ENCODE assay signal across 1 cellular context in genomic region chr4:39406763-39407583, GRCh38.
TF ChIP-seq lines count a peak whose summit lies in the region.

KLB (plus strand) TSS chr4:39406930; CDS start chr4:39406950, 20 bp downstream.

TF ChIP-seq in HepG2, 621 proteins besides CTCF, POLR2A, EP300 and RAD21 (continued from another document and continues in another):
- TF ChIP-seq, protein P1, sequence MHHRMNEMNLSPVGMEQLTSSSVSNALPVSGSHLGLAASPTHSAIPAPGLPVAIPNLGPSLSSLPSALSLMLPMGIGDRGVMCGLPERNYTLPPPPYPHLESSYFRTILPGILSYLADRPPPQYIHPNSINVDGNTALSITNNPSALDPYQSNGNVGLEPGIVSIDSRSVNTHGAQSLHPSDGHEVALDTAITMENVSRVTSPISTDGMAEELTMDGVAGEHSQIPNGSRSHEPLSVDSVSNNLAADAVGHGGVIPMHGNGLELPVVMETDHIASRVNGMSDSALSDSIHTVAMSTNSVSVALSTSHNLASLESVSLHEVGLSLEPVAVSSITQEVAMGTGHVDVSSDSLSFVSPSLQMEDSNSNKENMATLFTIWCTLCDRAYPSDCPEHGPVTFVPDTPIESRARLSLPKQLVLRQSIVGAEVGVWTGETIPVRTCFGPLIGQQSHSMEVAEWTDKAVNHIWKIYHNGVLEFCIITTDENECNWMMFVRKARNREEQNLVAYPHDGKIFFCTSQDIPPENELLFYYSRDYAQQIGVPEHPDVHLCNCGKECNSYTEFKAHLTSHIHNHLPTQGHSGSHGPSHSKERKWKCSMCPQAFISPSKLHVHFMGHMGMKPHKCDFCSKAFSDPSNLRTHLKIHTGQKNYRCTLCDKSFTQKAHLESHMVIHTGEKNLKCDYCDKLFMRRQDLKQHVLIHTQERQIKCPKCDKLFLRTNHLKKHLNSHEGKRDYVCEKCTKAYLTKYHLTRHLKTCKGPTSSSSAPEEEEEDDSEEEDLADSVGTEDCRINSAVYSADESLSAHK (CRISPR knock-in tag; IDR thresholded peaks at IDR 0.05; ENCODE audit: borderline replicate concordance): no peak
- TF ChIP-seq TBP (CRISPR knock-in tag; IDR thresholded peaks at IDR 0.05): no peak
- TF ChIP-seq TCF7 (IDR thresholded peaks at IDR 0.05; ENCODE audit: low read depth): no peak
- TF ChIP-seq, protein P2, sequence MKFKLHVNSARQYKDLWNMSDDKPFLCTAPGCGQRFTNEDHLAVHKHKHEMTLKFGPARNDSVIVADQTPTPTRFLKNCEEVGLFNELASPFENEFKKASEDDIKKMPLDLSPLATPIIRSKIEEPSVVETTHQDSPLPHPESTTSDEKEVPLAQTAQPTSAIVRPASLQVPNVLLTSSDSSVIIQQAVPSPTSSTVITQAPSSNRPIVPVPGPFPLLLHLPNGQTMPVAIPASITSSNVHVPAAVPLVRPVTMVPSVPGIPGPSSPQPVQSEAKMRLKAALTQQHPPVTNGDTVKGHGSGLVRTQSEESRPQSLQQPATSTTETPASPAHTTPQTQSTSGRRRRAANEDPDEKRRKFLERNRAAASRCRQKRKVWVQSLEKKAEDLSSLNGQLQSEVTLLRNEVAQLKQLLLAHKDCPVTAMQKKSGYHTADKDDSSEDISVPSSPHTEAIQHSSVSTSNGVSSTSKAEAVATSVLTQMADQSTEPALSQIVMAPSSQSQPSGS (CRISPR knock-in tag; IDR thresholded peaks at IDR 0.05): peak; percentile 82
- no peak for TF ChIP-seq CHD2 (IDR thresholded peaks at IDR 0.05; ENCODE audit: low read depth, low read length)
- peak; percentile 66; the same call in 1 of the 2 replicates for TF ChIP-seq MIER3 (CRISPR knock-in tag; IDR thresholded peaks at IDR 0.05; ENCODE audit: borderline replicate concordance)
- TF ChIP-seq RFXAP (CRISPR knock-in tag; IDR thresholded peaks at IDR 0.05; ENCODE audit: borderline replicate concordance): no peak
- no peak for TF ChIP-seq THYN1 (CRISPR knock-in tag; IDR thresholded peaks at IDR 0.05; ENCODE audit: borderline replicate concordance, low read depth)
- no peak for TF ChIP-seq HNRNPL (IDR thresholded peaks at IDR 0.05; ENCODE audit: low read depth, low read length)
- TF ChIP-seq POGK (CRISPR knock-in tag; conservative IDR thresholded peaks at IDR 0.05): no peak
- TF ChIP-seq, protein P3, sequence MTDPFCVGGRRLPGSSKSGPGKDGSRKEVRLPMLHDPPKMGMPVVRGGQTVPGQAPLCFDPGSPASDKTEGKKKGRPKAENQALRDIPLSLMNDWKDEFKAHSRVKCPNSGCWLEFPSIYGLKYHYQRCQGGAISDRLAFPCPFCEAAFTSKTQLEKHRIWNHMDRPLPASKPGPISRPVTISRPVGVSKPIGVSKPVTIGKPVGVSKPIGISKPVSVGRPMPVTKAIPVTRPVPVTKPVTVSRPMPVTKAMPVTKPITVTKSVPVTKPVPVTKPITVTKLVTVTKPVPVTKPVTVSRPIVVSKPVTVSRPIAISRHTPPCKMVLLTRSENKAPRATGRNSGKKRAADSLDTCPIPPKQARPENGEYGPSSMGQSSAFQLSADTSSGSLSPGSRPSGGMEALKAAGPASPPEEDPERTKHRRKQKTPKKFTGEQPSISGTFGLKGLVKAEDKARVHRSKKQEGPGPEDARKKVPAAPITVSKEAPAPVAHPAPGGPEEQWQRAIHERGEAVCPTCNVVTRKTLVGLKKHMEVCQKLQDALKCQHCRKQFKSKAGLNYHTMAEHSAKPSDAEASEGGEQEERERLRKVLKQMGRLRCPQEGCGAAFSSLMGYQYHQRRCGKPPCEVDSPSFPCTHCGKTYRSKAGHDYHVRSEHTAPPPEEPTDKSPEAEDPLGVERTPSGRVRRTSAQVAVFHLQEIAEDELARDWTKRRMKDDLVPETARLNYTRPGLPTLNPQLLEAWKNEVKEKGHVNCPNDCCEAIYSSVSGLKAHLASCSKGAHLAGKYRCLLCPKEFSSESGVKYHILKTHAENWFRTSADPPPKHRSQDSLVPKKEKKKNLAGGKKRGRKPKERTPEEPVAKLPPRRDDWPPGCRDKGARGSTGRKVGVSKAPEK (CRISPR knock-in tag; IDR thresholded peaks at IDR 0.05; ENCODE audit: borderline replicate concordance): no peak
- peak; percentile 43; the same call in 1 of the 2 replicates for TF ChIP-seq YEATS2 (CRISPR knock-in tag; IDR thresholded peaks at IDR 0.05; ENCODE audit: borderline replicate concordance)
- TF ChIP-seq, protein P4, sequence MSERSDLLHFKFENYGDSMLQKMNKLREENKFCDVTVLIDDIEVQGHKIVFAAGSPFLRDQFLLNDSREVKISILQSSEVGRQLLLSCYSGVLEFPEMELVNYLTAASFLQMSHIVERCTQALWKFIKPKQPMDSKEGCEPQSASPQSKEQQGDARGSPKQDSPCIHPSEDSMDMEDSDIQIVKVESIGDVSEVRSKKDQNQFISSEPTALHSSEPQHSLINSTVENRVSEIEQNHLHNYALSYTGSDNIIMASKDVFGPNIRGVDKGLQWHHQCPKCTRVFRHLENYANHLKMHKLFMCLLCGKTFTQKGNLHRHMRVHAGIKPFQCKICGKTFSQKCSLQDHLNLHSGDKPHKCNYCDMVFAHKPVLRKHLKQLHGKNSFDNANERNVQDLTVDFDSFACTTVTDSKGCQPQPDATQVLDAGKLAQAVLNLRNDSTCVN (CRISPR knock-in tag; IDR thresholded peaks at IDR 0.05; ENCODE audit: borderline replicate concordance): peak; percentile 50; the same call in 1 of the 2 replicates
- TF ChIP-seq, protein P5, sequence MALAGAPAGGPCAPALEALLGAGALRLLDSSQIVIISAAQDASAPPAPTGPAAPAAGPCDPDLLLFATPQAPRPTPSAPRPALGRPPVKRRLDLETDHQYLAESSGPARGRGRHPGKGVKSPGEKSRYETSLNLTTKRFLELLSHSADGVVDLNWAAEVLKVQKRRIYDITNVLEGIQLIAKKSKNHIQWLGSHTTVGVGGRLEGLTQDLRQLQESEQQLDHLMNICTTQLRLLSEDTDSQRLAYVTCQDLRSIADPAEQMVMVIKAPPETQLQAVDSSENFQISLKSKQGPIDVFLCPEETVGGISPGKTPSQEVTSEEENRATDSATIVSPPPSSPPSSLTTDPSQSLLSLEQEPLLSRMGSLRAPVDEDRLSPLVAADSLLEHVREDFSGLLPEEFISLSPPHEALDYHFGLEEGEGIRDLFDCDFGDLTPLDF (CRISPR knock-in tag; IDR thresholded peaks at IDR 0.05): peak; percentile 54; the same call in 1 of the 2 replicates
- 0 out of 2 replicates have a peak, but pooled peaks have one; percentile 40 for TF ChIP-seq KDM3A (CRISPR knock-in tag; IDR thresholded peaks at IDR 0.05; ENCODE audit: low read depth)
- TF ChIP-seq, protein P6, sequence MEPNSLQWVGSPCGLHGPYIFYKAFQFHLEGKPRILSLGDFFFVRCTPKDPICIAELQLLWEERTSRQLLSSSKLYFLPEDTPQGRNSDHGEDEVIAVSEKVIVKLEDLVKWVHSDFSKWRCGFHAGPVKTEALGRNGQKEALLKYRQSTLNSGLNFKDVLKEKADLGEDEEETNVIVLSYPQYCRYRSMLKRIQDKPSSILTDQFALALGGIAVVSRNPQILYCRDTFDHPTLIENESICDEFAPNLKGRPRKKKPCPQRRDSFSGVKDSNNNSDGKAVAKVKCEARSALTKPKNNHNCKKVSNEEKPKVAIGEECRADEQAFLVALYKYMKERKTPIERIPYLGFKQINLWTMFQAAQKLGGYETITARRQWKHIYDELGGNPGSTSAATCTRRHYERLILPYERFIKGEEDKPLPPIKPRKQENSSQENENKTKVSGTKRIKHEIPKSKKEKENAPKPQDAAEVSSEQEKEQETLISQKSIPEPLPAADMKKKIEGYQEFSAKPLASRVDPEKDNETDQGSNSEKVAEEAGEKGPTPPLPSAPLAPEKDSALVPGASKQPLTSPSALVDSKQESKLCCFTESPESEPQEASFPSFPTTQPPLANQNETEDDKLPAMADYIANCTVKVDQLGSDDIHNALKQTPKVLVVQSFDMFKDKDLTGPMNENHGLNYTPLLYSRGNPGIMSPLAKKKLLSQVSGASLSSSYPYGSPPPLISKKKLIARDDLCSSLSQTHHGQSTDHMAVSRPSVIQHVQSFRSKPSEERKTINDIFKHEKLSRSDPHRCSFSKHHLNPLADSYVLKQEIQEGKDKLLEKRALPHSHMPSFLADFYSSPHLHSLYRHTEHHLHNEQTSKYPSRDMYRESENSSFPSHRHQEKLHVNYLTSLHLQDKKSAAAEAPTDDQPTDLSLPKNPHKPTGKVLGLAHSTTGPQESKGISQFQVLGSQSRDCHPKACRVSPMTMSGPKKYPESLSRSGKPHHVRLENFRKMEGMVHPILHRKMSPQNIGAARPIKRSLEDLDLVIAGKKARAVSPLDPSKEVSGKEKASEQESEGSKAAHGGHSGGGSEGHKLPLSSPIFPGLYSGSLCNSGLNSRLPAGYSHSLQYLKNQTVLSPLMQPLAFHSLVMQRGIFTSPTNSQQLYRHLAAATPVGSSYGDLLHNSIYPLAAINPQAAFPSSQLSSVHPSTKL (CRISPR knock-in tag; IDR thresholded peaks at IDR 0.05): peak; percentile 84
- TF ChIP-seq ZNF12 (CRISPR knock-in tag; IDR thresholded peaks at IDR 0.05): peak; percentile 58; the same call in 1 of the 2 replicates
- TF ChIP-seq, protein P7, sequence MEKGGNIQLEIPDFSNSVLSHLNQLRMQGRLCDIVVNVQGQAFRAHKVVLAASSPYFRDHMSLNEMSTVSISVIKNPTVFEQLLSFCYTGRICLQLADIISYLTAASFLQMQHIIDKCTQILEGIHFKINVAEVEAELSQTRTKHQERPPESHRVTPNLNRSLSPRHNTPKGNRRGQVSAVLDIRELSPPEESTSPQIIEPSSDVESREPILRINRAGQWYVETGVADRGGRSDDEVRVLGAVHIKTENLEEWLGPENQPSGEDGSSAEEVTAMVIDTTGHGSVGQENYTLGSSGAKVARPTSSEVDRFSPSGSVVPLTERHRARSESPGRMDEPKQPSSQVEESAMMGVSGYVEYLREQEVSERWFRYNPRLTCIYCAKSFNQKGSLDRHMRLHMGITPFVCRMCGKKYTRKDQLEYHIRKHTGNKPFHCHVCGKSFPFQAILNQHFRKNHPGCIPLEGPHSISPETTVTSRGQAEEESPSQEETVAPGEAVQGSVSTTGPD (CRISPR knock-in tag; IDR thresholded peaks at IDR 0.05): no peak
- TF ChIP-seq CEBPG (CRISPR knock-in tag; IDR thresholded peaks at IDR 0.05): peak; percentile 85
- no peak for TF ChIP-seq ZSCAN25 (CRISPR knock-in tag; IDR thresholded peaks at IDR 0.05)
- TF ChIP-seq ZSCAN31 (CRISPR knock-in tag; IDR thresholded peaks at IDR 0.05; ENCODE audit: low read depth): no peak
- no peak for TF ChIP-seq ARNTL (CRISPR knock-in tag; IDR thresholded peaks at IDR 0.05)
- TF ChIP-seq ZNF234 (CRISPR knock-in tag; conservative IDR thresholded peaks at IDR 0.05): no peak
- TF ChIP-seq SMYD3 (CRISPR knock-in tag; IDR thresholded peaks at IDR 0.05): peak; percentile 89; the same call in 1 of the 2 replicates
- no peak for TF ChIP-seq DMAP1 (CRISPR knock-in tag; IDR thresholded peaks at IDR 0.05)
- no peak for TF ChIP-seq GPN1 (CRISPR knock-in tag; IDR thresholded peaks at IDR 0.05; ENCODE audit: borderline replicate concordance)
- peak; percentile 93 for TF ChIP-seq KMT2A (CRISPR knock-in tag; IDR thresholded peaks at IDR 0.05)
- TF ChIP-seq KLF12 (CRISPR knock-in tag; IDR thresholded peaks at IDR 0.05; ENCODE audit: borderline replicate concordance): no peak
- TF ChIP-seq ZBTB3 (CRISPR knock-in tag; IDR thresholded peaks at IDR 0.05; ENCODE audit: borderline replicate concordance, low read depth): no peak
- no peak for TF ChIP-seq KAT2B (IDR thresholded peaks at IDR 0.05; ENCODE audit: borderline replicate concordance, low read depth, low read length)
- no peak for TF ChIP-seq SIN3B (IDR thresholded peaks at IDR 0.05; ENCODE audit: low read length)
- TF ChIP-seq JUN (CRISPR knock-in tag; IDR thresholded peaks at IDR 0.05): no peak
- TF ChIP-seq ZFP41 (CRISPR knock-in tag; IDR thresholded peaks at IDR 0.05; ENCODE audit: borderline replicate concordance): no peak
- peak; percentile 21 for TF ChIP-seq SMC3 (IDR thresholded peaks at IDR 0.05; ENCODE audit: low read length)
- TF ChIP-seq, protein P8, sequence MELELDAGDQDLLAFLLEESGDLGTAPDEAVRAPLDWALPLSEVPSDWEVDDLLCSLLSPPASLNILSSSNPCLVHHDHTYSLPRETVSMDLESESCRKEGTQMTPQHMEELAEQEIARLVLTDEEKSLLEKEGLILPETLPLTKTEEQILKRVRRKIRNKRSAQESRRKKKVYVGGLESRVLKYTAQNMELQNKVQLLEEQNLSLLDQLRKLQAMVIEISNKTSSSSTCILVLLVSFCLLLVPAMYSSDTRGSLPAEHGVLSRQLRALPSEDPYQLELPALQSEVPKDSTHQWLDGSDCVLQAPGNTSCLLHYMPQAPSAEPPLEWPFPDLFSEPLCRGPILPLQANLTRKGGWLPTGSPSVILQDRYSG (CRISPR knock-in tag; IDR thresholded peaks at IDR 0.05): no peak
- TF ChIP-seq EEA1 (CRISPR knock-in tag; IDR thresholded peaks at IDR 0.05; ENCODE audit: borderline replicate concordance): no peak
- TF ChIP-seq ZNF619 (CRISPR knock-in tag; IDR thresholded peaks at IDR 0.05): no peak
- no peak for TF ChIP-seq RFX1 (IDR thresholded peaks at IDR 0.05)
- TF ChIP-seq SMARCE1 (IDR thresholded peaks at IDR 0.05; ENCODE audit: borderline replicate concordance): no peak
- TF ChIP-seq, protein P9, sequence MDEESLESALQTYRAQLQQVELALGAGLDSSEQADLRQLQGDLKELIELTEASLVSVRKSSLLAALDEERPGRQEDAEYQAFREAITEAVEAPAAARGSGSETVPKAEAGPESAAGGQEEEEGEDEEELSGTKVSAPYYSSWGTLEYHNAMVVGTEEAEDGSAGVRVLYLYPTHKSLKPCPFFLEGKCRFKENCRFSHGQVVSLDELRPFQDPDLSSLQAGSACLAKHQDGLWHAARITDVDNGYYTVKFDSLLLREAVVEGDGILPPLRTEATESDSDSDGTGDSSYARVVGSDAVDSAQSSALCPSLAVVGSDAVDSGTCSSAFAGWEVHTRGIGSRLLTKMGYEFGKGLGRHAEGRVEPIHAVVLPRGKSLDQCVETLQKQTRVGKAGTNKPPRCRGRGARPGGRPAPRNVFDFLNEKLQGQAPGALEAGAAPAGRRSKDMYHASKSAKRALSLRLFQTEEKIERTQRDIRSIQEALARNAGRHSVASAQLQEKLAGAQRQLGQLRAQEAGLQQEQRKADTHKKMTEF (CRISPR knock-in tag; IDR thresholded peaks at IDR 0.05): peak; percentile 86
